Comparison of ENCODE assay signal across 2 cellular contexts in genomic region chr6:49951926-49952325, GRCh38.
TF ChIP-seq lines count a peak whose summit lies in the region.

No MANE protein-coding gene starts in this region.

TF ChIP-seq in HepG2, 621 proteins besides CTCF, POLR2A, EP300 and RAD21:
- TF ChIP-seq ZNF296 (CRISPR knock-in tag; conservative IDR thresholded peaks at IDR 0.05) (no peak), ZBTB49 (CRISPR knock-in tag; IDR thresholded peaks at IDR 0.05; ENCODE audit: borderline replicate concordance) (no peak), SP1 (IDR thresholded peaks at IDR 0.05) (no peak), SP1 (CRISPR knock-in tag; IDR thresholded peaks at IDR 0.05) (no peak), GLMP (CRISPR knock-in tag; IDR thresholded peaks at IDR 0.05; ENCODE audit: borderline replicate concordance) (no peak), AHR (CRISPR knock-in tag; IDR thresholded peaks at IDR 0.05) (no peak)

TF ChIP-seq in H1, 55 proteins besides CTCF, POLR2A, EP300 and RAD21:
- TF ChIP-seq PHF8 (conservative IDR thresholded peaks at IDR 0.05; ENCODE audit: low read depth, low read length) (no peak), BACH1 (IDR thresholded peaks at IDR 0.05; ENCODE audit: low read length) (no peak), NANOG (IDR thresholded peaks at IDR 0.05; ENCODE audit: insufficient read depth, low read depth, low read length, poor library complexity, severe bottlenecking) (no peak), MAFK (IDR thresholded peaks at IDR 0.05; ENCODE audit: low read depth, low read length) (no peak), GTF2F1 (IDR thresholded peaks at IDR 0.05; ENCODE audit: borderline replicate concordance, low read depth, low read length) (no peak), TCF12 (IDR thresholded peaks at IDR 0.05; ENCODE audit: low read depth, low read length) (no peak), CREB1 (IDR thresholded peaks at IDR 0.05) (no peak), KDM5A (IDR thresholded peaks at IDR 0.05; ENCODE audit: low read length) (no peak), CHD7 (IDR thresholded peaks at IDR 0.05; ENCODE audit: insufficient replicate concordance, low read length) (no peak), HDAC2 (IDR thresholded peaks at IDR 0.05; ENCODE audit: borderline replicate concordance in 1 of 2, low read depth in 2 of 2, low read length in 2 of 2) (no peak), KDM4A (IDR thresholded peaks at IDR 0.05; ENCODE audit: low read depth, low read length, severe bottlenecking) (no peak), CBX5 (IDR thresholded peaks at IDR 0.05; ENCODE audit: low read depth, low read length) (no peak), FOSL1 (IDR thresholded peaks at IDR 0.05; ENCODE audit: insufficient read depth, low read depth, low read length) (no peak), CTBP2 (IDR thresholded peaks at IDR 0.05; ENCODE audit: borderline replicate concordance, insufficient read depth, insufficient read length, low read length) (no peak), SP2 (IDR thresholded peaks at IDR 0.05; ENCODE audit: low read length) (no peak), SRF (IDR thresholded peaks at IDR 0.05; ENCODE audit: low read depth, low read length) (no peak), SUZ12 (IDR thresholded peaks at IDR 0.05; ENCODE audit: low read length) (no peak), ZNF274 (IDR thresholded peaks at IDR 0.05; ENCODE audit: borderline replicate concordance, extremely low read depth, low read length) (no peak)
